ENCODE assay signal across 14 cellular contexts in genomic region chr10:91712315-91712714, GRCh38.
DNase-seq lines count a peak whose midpoint lies in the region; ATAC-seq and TF ChIP-seq lines count a peak whose summit lies in the region.
"Had no signal": no experiment of that assay in that cellular context is flagged by ENCODE, and none has a peak within 500 bp of the region (broad histone marks: within the 10 kb centered on the region; RNA-seq: fewer than 3 reads in every experiment).

No MANE protein-coding gene starts in this region.

- H3K9me3 Mint-ChIP-seq in GM23338 (no peaks in the 10 kb centered on the region), nephron (peaks cover 5% of the 10 kb centered on the region)
- no peaks in the 10 kb centered on the region for H3K9me3 Mint-ChIP-seq in T-helper 2 cell treated with Interferon-gamma antibody and Interleukin-4, amounts not matched to agents 5 μg/mL and 100 μg/mL, for 36 hours
- H3K9me3 Mint-ChIP-seq: CD8-positive, alpha-beta T cell; WTC11 had no signal

- H3K36me3 Mint-ChIP-seq in GM23338 (ENCODE audit: low read depth) (no peaks in the 10 kb centered on the region), nephron (ENCODE audit: low read depth) (no peaks in the 10 kb centered on the region)
- H3K36me3 Mint-ChIP-seq in T-helper 2 cell treated with Interferon-gamma antibody and Interleukin-4, amounts not matched to agents 5 μg/mL and 100 μg/mL, for 36 hours (ENCODE audit: low read depth), result no peaks in the 10 kb centered on the region
- H3K36me3 Mint-ChIP-seq: CD8-positive, alpha-beta T cell; IgD-negative memory B cell; WTC11 had no signal

- H3K79me2 ChIP-seq in GM23338 (replicated peaks; ENCODE audit: insufficient read depth), result no peaks in the 10 kb centered on the region

- no peaks in the 10 kb centered on the region for H3K36me3 ChIP-seq in GM23338 (ENCODE audit: insufficient read depth)
- H3K36me3 ChIP-seq: transverse colon had no signal

- H3K27ac Mint-ChIP-seq in GM23338, result no peak overlapping the region
- H3K27ac Mint-ChIP-seq in nephron, result peak overlapping the region; percentile 86 to 95 (median 92)
- no peak overlapping the region for H3K27ac Mint-ChIP-seq in T-helper 2 cell treated with Interferon-gamma antibody and Interleukin-4, amounts not matched to agents 5 μg/mL and 100 μg/mL, for 36 hours
- H3K27ac Mint-ChIP-seq: CD8-positive, alpha-beta T cell; IgD-negative memory B cell; WTC11 had no signal

- DNase-seq in GM23338 (ENCODE audit: low spot score), result no peak
- no peak for DNase-seq in T-helper 2 cell treated with Interferon-gamma antibody and Interleukin-4, amounts not matched to agents 5 μg/mL and 100 μg/mL, for 36 hours (ENCODE audit: low spot score)
- DNase-seq in activated naive CD4-positive, alpha-beta T cell treated with Interleukin-2 at 50 U/mL for 16 hours, result no peak
- DNase-seq in NCI-H2029 treated with DMSO at 0.1 percent for 48 hours (lab: John Stamatoyannopoulos, UW), result no peak
- DNase-seq in activated CD8-positive, alpha-beta memory T cell treated with anti-CD3 and anti-CD28 coated beads, Interleukin-2, amount 50 U/mL, for 48 hours, result no peak
- DNase-seq: CD8-positive, alpha-beta T cell; NCI-H526; stimulated activated CD4-positive, alpha-beta T cell treated with anti-CD3 and anti-CD28 coated beads, Interleukin-4, amount 100 ng/mL, for 1 hour; transverse colon had no signal

- H3K4me2 ChIP-seq in GM23338, result no peak overlapping the region

- peak overlapping the region; percentile 85 for H2AFZ ChIP-seq in GM23338

- H3K4me1 Mint-ChIP-seq in GM23338 (peaks cover 4% of the 10 kb centered on the region; the same call in 2 of the 3 replicates), nephron (peaks cover 29% of the 10 kb centered on the region)
- H3K4me1 Mint-ChIP-seq in T-helper 2 cell treated with Interferon-gamma antibody and Interleukin-4, amounts not matched to agents 5 μg/mL and 100 μg/mL, for 36 hours (ENCODE audit: low read depth), result no peaks in the 10 kb centered on the region
- H3K4me1 Mint-ChIP-seq: WTC11 had no signal

- no peak overlapping the region for H3K4me3 ChIP-seq in GM23338
- H3K4me3 ChIP-seq: transverse colon had no signal

- H3K4me1 ChIP-seq in GM23338 (ENCODE audit: insufficient read depth), result no peaks in the 10 kb centered on the region

- H4K20me1 ChIP-seq in GM23338 (replicated peaks; ENCODE audit: insufficient read depth), result no peaks in the 10 kb centered on the region

- no peaks in the 10 kb centered on the region for H3F3A ChIP-seq in GM23338 (replicated peaks; ENCODE audit: low read depth)

- H3K4me3 Mint-ChIP-seq in GM23338 (no peak overlapping the region), nephron (no peak overlapping the region)
- no peak overlapping the region for H3K4me3 Mint-ChIP-seq in T-helper 2 cell treated with Interferon-gamma antibody and Interleukin-4, amounts not matched to agents 5 μg/mL and 100 μg/mL, for 36 hours
- H3K4me3 Mint-ChIP-seq: CD8-positive, alpha-beta T cell; WTC11 had no signal

- ATAC-seq in GM18861 (IDR thresholded peaks at IDR 0.05; ENCODE audit: unreplicated experiment) (peak; percentile 36), GM23338 (no peak), HG03460 (IDR thresholded peaks at IDR 0.05; ENCODE audit: unreplicated experiment) (peak; percentile 74)
- ATAC-seq: CD8-positive, alpha-beta T cell; WTC11 had no signal

- H3K27me3 ChIP-seq in GM23338 (ENCODE audit: insufficient read depth), result no peaks in the 10 kb centered on the region
- H3K27me3 ChIP-seq: transverse colon had no signal

- no peak for TF ChIP-seq CTCF in GM23338 (conservative IDR thresholded peaks at IDR 0.05; ENCODE audit: low read depth in 2 of 2)
- TF ChIP-seq CTCF in nephron (IDR thresholded peaks at IDR 0.05; ENCODE audit: unreplicated experiment in 3 of 3), result no peak

- no peak overlapping the region for H3K27ac ChIP-seq in GM23338 (ENCODE audit: low read depth)

- H3K27me3 Mint-ChIP-seq in GM23338 (ENCODE audit: insufficient read depth, low read depth, poor library complexity) (no peaks in the 10 kb centered on the region), nephron (ENCODE audit: low read depth) (no peaks in the 10 kb centered on the region)
- peaks cover 25% of the 10 kb centered on the region for H3K27me3 Mint-ChIP-seq in T-helper 2 cell treated with Interferon-gamma antibody and Interleukin-4, amounts not matched to agents 5 μg/mL and 100 μg/mL, for 36 hours (ENCODE audit: low read depth)

- H3K9me2 ChIP-seq in GM23338 (ENCODE audit: insufficient read depth), result no peaks in the 10 kb centered on the region

TF ChIP-seq in GM23338, 12 proteins besides CTCF, POLR2A, EP300 and RAD21 (continues in another document):
- TF ChIP-seq ZNF331 (CRISPR knock-in tag; IDR thresholded peaks at IDR 0.05; ENCODE audit: low read depth), result no peak
- TF ChIP-seq ZNF114 (CRISPR knock-in tag; IDR thresholded peaks at IDR 0.05), result no peak
- TF ChIP-seq ZNF462 (CRISPR knock-in tag; IDR thresholded peaks at IDR 0.05), result no peak
- no peak for TF ChIP-seq STAT1 (IDR thresholded peaks at IDR 0.05; ENCODE audit: unreplicated experiment)

Comparison
In these comparisons a context has a peak if more than half of its experiments do, and no peak if none do; other contexts are left out.
1. H3K27ac Mint-ChIP-seq: peak in nephron (3 of 3); none in GM23338 (single experiment) and T-helper 2 cell treated with Interferon-gamma antibody and Interleukin-4, amounts not matched to agents 5 μg/mL and 100 μg/mL, for 36 hours (single experiment).